Comparison of ENCODE assay signal across 8 cellular contexts in genomic region chr5:71445523-71446154, GRCh38. TPM values are rescaled to one million over a fixed set of nuclear protein-coding genes. Genes with fewer than 3 reads are reported as not detected.
DNase-seq lines count a peak whose midpoint lies in the region; ATAC-seq, FAIRE-seq and TF ChIP-seq lines count a peak whose summit lies in the region.
"Not testable (repeated sequence)": the region's sequence is repeated elsewhere in the genome, so short reads cannot be mapped to it uniquely, and the experiment has no call there.

No MANE protein-coding gene starts in this region.

- H4K20me1 ChIP-seq in SK-N-SH (ENCODE audit: insufficient read depth); astrocyte (ENCODE audit: insufficient read depth, low read length): not testable (repeated sequence)

- H3K27me3 Mint-ChIP-seq in astrocyte (ENCODE audit: low read depth, unreplicated experiment); glutamatergic neuron (ENCODE audit: unreplicated experiment): not testable (repeated sequence)
- peaks cover 24% of the 10 kb centered on the region for H3K27me3 Mint-ChIP-seq in progenitor cell of endocrine pancreas

- not testable (repeated sequence) for H3K36me3 Mint-ChIP-seq in astrocyte (ENCODE audit: low read depth, unreplicated experiment); glutamatergic neuron (ENCODE audit: unreplicated experiment); progenitor cell of endocrine pancreas (ENCODE audit: insufficient read depth)

- not testable (repeated sequence) for H2AFZ ChIP-seq in SK-N-SH (ENCODE audit: low read depth); astrocyte (ENCODE audit: low read depth, low read length)

- CTCF ChIA-PET in SK-N-SH (lab: Yijun Ruan, JAX): not testable (repeated sequence)

- TF ChIP-seq CTCF in SK-N-SH (IDR thresholded peaks at IDR 0.05); astrocyte (IDR thresholded peaks at IDR 0.05; ENCODE audit: insufficient read depth, low read depth, low read length); glutamatergic neuron (IDR thresholded peaks at IDR 0.05; ENCODE audit: partially characterized antibody, unreplicated experiment); right lobe of liver (IDR thresholded peaks at IDR 0.05); progenitor cell of endocrine pancreas (IDR thresholded peaks at IDR 0.05; ENCODE audit: unreplicated experiment): not testable (repeated sequence)

- H3K27ac Mint-ChIP-seq in astrocyte (ENCODE audit: unreplicated experiment); progenitor cell of endocrine pancreas: not testable (repeated sequence)
- peak overlapping the region; percentile 62 for H3K27ac Mint-ChIP-seq in glutamatergic neuron (ENCODE audit: unreplicated experiment)

- H3K4me3 Mint-ChIP-seq in astrocyte (ENCODE audit: unreplicated experiment) (peak overlapping the region; percentile 74), glutamatergic neuron (ENCODE audit: unreplicated experiment) (peak overlapping the region; percentile 82), progenitor cell of endocrine pancreas (ENCODE audit: low read depth) (peak overlapping the region; percentile 52)

- not testable (repeated sequence) for TF ChIP-seq EP300 in SK-N-SH (IDR thresholded peaks at IDR 0.05; ENCODE audit: borderline replicate concordance in 1 of 2, low read depth in 1 of 2, low read length in 1 of 2)

- not testable (repeated sequence) for H3K9me2 ChIP-seq in SK-N-SH

- H3K27me3 ChIP-seq in SK-N-SH (ENCODE audit: insufficient read depth); right lobe of liver; aorta (ENCODE audit: control insufficient read depth in 1 of 2, insufficient read depth in 2 of 2, low read length in 1 of 2): not testable (repeated sequence)
- H3K27me3 ChIP-seq in astrocyte (ENCODE audit: insufficient read depth, low read length): peaks cover 20% of the 10 kb centered on the region

- not testable (repeated sequence) for TF ChIP-seq RAD21 in SK-N-SH (IDR thresholded peaks at IDR 0.05; ENCODE audit: low read length)

- H3K4me3 ChIP-seq in SK-N-SH (ENCODE audit: low read depth in 2 of 2, low read length in 1 of 2) (0 out of 4 replicates have a peak overlapping the region, but pooled peaks of 1 of the 2 experiments have one; percentile 9), right lobe of liver (peak overlapping the region; percentile 12 to 49 (median 42))
- not testable (repeated sequence) for H3K4me3 ChIP-seq in astrocyte (ENCODE audit: insufficient read depth, low read depth, low read length); aorta (ENCODE audit: low read length in 2 of 2)

- peak; percentile 10 for DNase-seq in ELF-1 (ENCODE audit: low read depth, low spot score)
- peak; percentile 47 for DNase-seq in NCI-H146 (lab: John Stamatoyannopoulos, UW)
- not testable (repeated sequence) for DNase-seq in SK-N-SH; astrocyte (ENCODE audit: low read depth); aorta
- DNase-seq in glutamatergic neuron: peak; percentile 60
- peak; percentile 52 to 75 (median 70) for DNase-seq in right lobe of liver
- peak; percentile 22 for DNase-seq in progenitor cell of endocrine pancreas (ENCODE audit: low spot score, unreplicated experiment)

- H3F3A ChIP-seq in SK-N-SH (replicated peaks; ENCODE audit: insufficient read depth): not testable (repeated sequence)

- ATAC-seq in right lobe of liver: peak; percentile 62 to 78 (median 72)
- peak; percentile 38 for ATAC-seq in aorta (ENCODE audit: low FRiP score)

- H3K4me1 ChIP-seq in SK-N-SH (ENCODE audit: control insufficient read depth in 1 of 2, insufficient read depth in 2 of 2, low read depth in 1 of 2, low read length in 1 of 2); astrocyte (ENCODE audit: insufficient read depth, low read length); aorta (ENCODE audit: control insufficient read depth in 1 of 2, insufficient read depth in 2 of 2, low read length in 2 of 2): not testable (repeated sequence)
- H3K4me1 ChIP-seq in right lobe of liver: peaks cover 0 to 11% (median 3%) of the 10 kb centered on the region in 4 donors

- not testable (repeated sequence) for TF ChIP-seq POLR2A in right lobe of liver (IDR thresholded peaks at IDR 0.05)

- not testable (repeated sequence) for H3K9me3 Mint-ChIP-seq in astrocyte (ENCODE audit: unreplicated experiment); glutamatergic neuron (ENCODE audit: unreplicated experiment); progenitor cell of endocrine pancreas (ENCODE audit: low read depth)

- H3K27ac ChIP-seq in SK-N-SH (ENCODE audit: low read depth in 2 of 2, low read length in 1 of 2); astrocyte (ENCODE audit: low read depth, low read length); aorta (ENCODE audit: low read depth in 1 of 2, low read length in 2 of 2): not testable (repeated sequence)
- peak overlapping the region; percentile 51 to 68 (median 64) for H3K27ac ChIP-seq in right lobe of liver

- WGBS in SK-N-SH (ENCODE audit: low lambda C conversion rate): 10% methylated on average over 10 of the region's 20 CpGs
- WGBS in right lobe of liver (ENCODE audit: insufficient coverage, low coverage, low lambda C conversion rate, missing lambda C conversion rate): 5% methylated on average over 7 of the region's 20 CpGs
- 4 to 9% methylated on average over 17 to 18 of the region's 20 CpGs for WGBS in aorta, 2 donors

- not testable (repeated sequence) for H3K9ac ChIP-seq in SK-N-SH; astrocyte (ENCODE audit: low read length)

- H3K9me3 ChIP-seq in SK-N-SH; astrocyte (ENCODE audit: insufficient read depth, low read depth, low read length); right lobe of liver; aorta (ENCODE audit: control insufficient read depth, low read length): not testable (repeated sequence)

- H3K4me2 ChIP-seq in SK-N-SH (peak overlapping the region; percentile 47; the same call in 1 of the 2 replicates), astrocyte (ENCODE audit: low read length) (peak overlapping the region; percentile 46)

- not testable (repeated sequence) for H3K79me2 ChIP-seq in SK-N-SH (ENCODE audit: insufficient read depth); astrocyte (ENCODE audit: insufficient read depth, low read length)

- H3K36me3 ChIP-seq in SK-N-SH (replicated peaks in 1 of 2; ENCODE audit: control insufficient read depth in 1 of 2, insufficient read depth in 2 of 2, low read length in 1 of 2); astrocyte (ENCODE audit: insufficient read depth, low read length); right lobe of liver; aorta (ENCODE audit: control insufficient read depth in 1 of 2, insufficient read depth in 2 of 2, low read length in 1 of 2): not testable (repeated sequence)

- intact Hi-C loops in right lobe of liver (cut with DNase I); aorta (cut with DNase I): not testable (repeated sequence)

- FAIRE-seq in astrocyte (lab: Jason Lieb, UNC): not testable (repeated sequence)

- POLR2A ChIA-PET in SK-N-SH (lab: Yijun Ruan, JAX): not testable (repeated sequence)

- not testable (repeated sequence) for H3K4me1 Mint-ChIP-seq in astrocyte (ENCODE audit: low read depth, unreplicated experiment); progenitor cell of endocrine pancreas (ENCODE audit: low read depth)
- peaks cover 12% of the 10 kb centered on the region for H3K4me1 Mint-ChIP-seq in glutamatergic neuron (ENCODE audit: low read depth, unreplicated experiment)

RNA-seq across cellular contexts. Expression of gene BDP1, which starts 9.8 kb away (rescaled TPM):
- polyA plus RNA-seq in SK-N-SH (2012; rRNA removed) (4.4 and 5.8 TPM in 2 replicates), aorta (10 to 100 TPM in 1 of 2 donors, 1 to 10 TPM in 1; 7.0 to 10.1 TPM)
- 6.2 and 7.3 TPM in 2 replicates for polyA plus RNA-seq in SK-N-SH (2012; cell fraction: cytosol; rRNA removed)
- polyA plus RNA-seq in SK-N-SH (2012; cell fraction: nucleus; rRNA removed): 5.8 and 12.2 TPM in 2 replicates
- total RNA-seq in astrocyte (28.5 and 31.8 TPM in 2 replicates), glutamatergic neuron (ENCODE audit: unreplicated experiment) (37.0 TPM), right lobe of liver (10 to 100 TPM in 5 of 6 experiments, 1 to 10 TPM in 1; 7.3 to 16.6 (median 11.9) TPM), progenitor cell of endocrine pancreas (33.8 and 34.3 TPM in 2 replicates), aorta (10 to 100 TPM; 30.4 to 32.2 TPM)
